In the genomic region with DNA sequence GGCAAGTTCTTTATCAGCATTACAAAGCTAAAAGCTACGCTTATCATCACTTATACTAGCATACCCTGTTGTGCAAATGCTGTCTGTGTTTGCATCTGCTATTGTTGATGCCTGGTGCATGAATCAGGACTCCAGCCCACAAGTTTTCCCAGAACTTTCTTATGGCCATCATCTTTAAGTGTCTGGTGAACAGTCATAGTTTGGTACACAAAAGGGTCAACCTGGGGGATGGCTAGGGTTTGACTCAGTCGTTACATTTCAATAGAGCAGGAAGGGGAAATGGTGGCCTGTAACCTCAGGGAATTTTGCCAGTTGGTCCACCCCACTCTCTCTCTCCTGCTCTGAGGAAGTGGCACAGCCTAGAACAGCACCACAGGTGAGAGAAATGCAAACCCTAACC, we compare ENCODE assay signal across 14 cellular contexts. TPM values are rescaled to one million over a fixed set of nuclear protein-coding genes. Genes with fewer than 3 reads are reported as not detected.
DNase-seq lines count a peak whose midpoint lies in the region; ATAC-seq and TF ChIP-seq lines count a peak whose summit lies in the region.
"Had no signal": no experiment of that assay in that cellular context is flagged by ENCODE, and none has a peak within 500 bp of the region (broad histone marks: within the 10 kb centered on the region; RNA-seq: fewer than 3 reads in every experiment).

No MANE protein-coding gene starts in this region.

- no peaks in the 10 kb centered on the region for H3K36me3 ChIP-seq in lung (ENCODE audit: control insufficient read depth in 2 of 2, insufficient read depth in 2 of 2, low read length in 2 of 2)
- H3K36me3 ChIP-seq in WERI-Rb-1, result no peaks in the 10 kb centered on the region
- H3K36me3 ChIP-seq: adrenal gland, upper lobe of left lung had no signal

- H3K9me3 Mint-ChIP-seq in activated naive CD8-positive, alpha-beta T cell treated with anti-CD3 and anti-CD28 coated beads for 36 hours, result peaks cover 12% of the 10 kb centered on the region

- 12 to 19% methylated on average over 2 of the region's 2 CpGs for WGBS in lung, 2 donors

- peak overlapping the region; percentile 4 for H3K27ac Mint-ChIP-seq in activated naive CD8-positive, alpha-beta T cell treated with anti-CD3 and anti-CD28 coated beads for 36 hours

- no peak overlapping the region for H3K4me3 Mint-ChIP-seq in activated naive CD8-positive, alpha-beta T cell treated with anti-CD3 and anti-CD28 coated beads for 36 hours

- H3K36me3 Mint-ChIP-seq in activated naive CD8-positive, alpha-beta T cell treated with anti-CD3 and anti-CD28 coated beads for 36 hours, result peaks cover 9% of the 10 kb centered on the region

- no peaks in the 10 kb centered on the region for H3K4me1 ChIP-seq in lung (ENCODE audit: control insufficient read depth in 2 of 2, insufficient read depth in 2 of 2, low read length in 2 of 2)
- H3K4me1 ChIP-seq: adrenal gland, parathyroid adenoma had no signal

- TF ChIP-seq CTCF in AG10803 (conservative IDR thresholded peaks at IDR 0.05; ENCODE audit: low read length) (no peak), lung (IDR thresholded peaks at IDR 0.05; ENCODE audit: control extremely low read depth, extremely low read depth) (no peak), WERI-Rb-1 (IDR thresholded peaks at IDR 0.05; ENCODE audit: low read depth, low read length) (no peak)

- H3K27me3 ChIP-seq in lung (ENCODE audit: control insufficient read depth, insufficient read depth), result no peaks in the 10 kb centered on the region
- no peaks in the 10 kb centered on the region for H3K27me3 ChIP-seq in WERI-Rb-1 (ENCODE audit: insufficient read depth, low read depth, severe bottlenecking)
- H3K27me3 ChIP-seq: adrenal gland, upper lobe of left lung had no signal

- H3K9me3 ChIP-seq in lung (ENCODE audit: control insufficient read depth in 2 of 2, insufficient read depth in 1 of 2, low read length in 1 of 2) (no peaks in the 10 kb centered on the region), WERI-Rb-1 (ENCODE audit: severe bottlenecking) (no peaks in the 10 kb centered on the region)
- H3K9me3 ChIP-seq: adrenal gland, Caco-2, upper lobe of left lung had no signal

- peaks cover 52% of the 10 kb centered on the region for H3K4me1 Mint-ChIP-seq in activated naive CD8-positive, alpha-beta T cell treated with anti-CD3 and anti-CD28 coated beads for 36 hours

- DNase-seq in AG10803 (ENCODE audit: low read depth) (peak; percentile 2), HCEC 1CT (peak; percentile 57), lung (ENCODE audit: low spot score) (no peak), iPS-NIHi11 (ENCODE audit: low spot score) (no peak), NCI-H2107 (lab: John Stamatoyannopoulos, UW) (no peak), WERI-Rb-1 (no peak)
- DNase-seq in activated naive CD8-positive, alpha-beta T cell treated with anti-CD3 and anti-CD28 coated beads for 36 hours, result no peak
- DNase-seq: adrenal gland, Caco-2, KG1, NCI-H2227 treated with DMSO at 0.1 percent for 48 hours, upper lobe of left lung had no signal

- H3K4me3 ChIP-seq in AG10803 (ENCODE audit: low read length), result no peak overlapping the region
- H3K4me3 ChIP-seq in lung, result no peak overlapping the region
- H3K4me3 ChIP-seq in WERI-Rb-1 (ENCODE audit: low read depth, low read length), result no peak overlapping the region
- H3K4me3 ChIP-seq: adrenal gland, upper lobe of left lung had no signal

- ATAC-seq in lung (ENCODE audit: insufficient read depth, low FRiP score) (peak; percentile 53), HG03469 (IDR thresholded peaks at IDR 0.05; ENCODE audit: unreplicated experiment) (no peak)

- H3K27me3 Mint-ChIP-seq in activated naive CD8-positive, alpha-beta T cell treated with anti-CD3 and anti-CD28 coated beads for 36 hours, result no peaks in the 10 kb centered on the region

- H3K27ac ChIP-seq in lung (ENCODE audit: low read depth in 1 of 2, low read length in 1 of 2), result no peak overlapping the region
- no peak overlapping the region for H3K27ac ChIP-seq in WERI-Rb-1
- H3K27ac ChIP-seq: adrenal gland, parathyroid adenoma, upper lobe of left lung had no signal

RNA-seq across cellular contexts. Expression of gene SELL, which starts 35.4 kb away (rescaled TPM):
- 100 to 1,000 TPM; 110 to 111 TPM for total RNA-seq in activated naive CD8-positive, alpha-beta T cell treated with anti-CD3 and anti-CD28 coated beads for 36 hours
- 10 to 100 TPM; 15.1 to 22.7 TPM for total RNA-seq in lung
- 100 to 1,000 TPM in 1 of 2 donors, 1 to 10 TPM in 1; 3.6 to 143 TPM for polyA plus RNA-seq in lung
- total RNA-seq: Caco-2 had no signal

RNA-seq across cellular contexts. Expression of gene SELP, which starts 46.1 kb away (rescaled TPM):
- total RNA-seq in activated naive CD8-positive, alpha-beta T cell treated with anti-CD3 and anti-CD28 coated beads for 36 hours, result 1 to 10 TPM in 1 of 2 experiments, under 1 TPM in 1; 0.42 to 1.1 TPM
- total RNA-seq in lung, result 10 to 100 TPM; 11.2 to 13.0 TPM
- polyA plus RNA-seq in lung, result 10 to 100 TPM in 1 of 2 donors, 1 to 10 TPM in 1; 9.3 to 12.1 TPM
- total RNA-seq: Caco-2 had no signal

RNA-seq across cellular contexts. Expression of gene SELE, which starts 57.9 kb away (rescaled TPM):
- total RNA-seq in activated naive CD8-positive, alpha-beta T cell treated with anti-CD3 and anti-CD28 coated beads for 36 hours, result not detected
- 1 to 10 TPM; 3.2 to 4.5 TPM for total RNA-seq in lung
- 10 to 100 TPM in 1 of 2 donors, 1 to 10 TPM in 1; 2.1 to 40.2 TPM for polyA plus RNA-seq in lung
- total RNA-seq: Caco-2 had no signal

Comparison
In these comparisons a context has a peak if more than half of its experiments do, and no peak if none do; other contexts are left out.
1. DNase-seq: peak in AG10803 (single experiment) and HCEC 1CT (single experiment); none in activated naive CD8-positive, alpha-beta T cell treated with anti-CD3 and anti-CD28 coated beads for 36 hours (single experiment), lung (single experiment), iPS-NIHi11 (single experiment), NCI-H2107 (single experiment) and WERI-Rb-1 (single experiment).
2. RNA of gene SELL, which starts 35.4 kb away (total RNA-seq): 110 to 111 TPM in activated naive CD8-positive, alpha-beta T cell treated with anti-CD3 and anti-CD28 coated beads for 36 hours; 15.1 to 22.7 TPM in lung; every median in the first group is over 4 times any median in the second.
3. RNA of gene SELP, which starts 46.1 kb away (total RNA-seq): 11.2 to 13.0 TPM in lung; 0.42 to 1.1 TPM in activated naive CD8-positive, alpha-beta T cell treated with anti-CD3 and anti-CD28 coated beads for 36 hours; every median in the first group is over 4 times any median in the second.
4. RNA of gene SELE, which starts 57.9 kb away (total RNA-seq): 3.2 to 4.5 TPM in lung; not detected in activated naive CD8-positive, alpha-beta T cell treated with anti-CD3 and anti-CD28 coated beads for 36 hours; every median in the first group is over 4 times any median in the second.